ENCODE assay signal across 1 cellular context in the genomic region with DNA sequence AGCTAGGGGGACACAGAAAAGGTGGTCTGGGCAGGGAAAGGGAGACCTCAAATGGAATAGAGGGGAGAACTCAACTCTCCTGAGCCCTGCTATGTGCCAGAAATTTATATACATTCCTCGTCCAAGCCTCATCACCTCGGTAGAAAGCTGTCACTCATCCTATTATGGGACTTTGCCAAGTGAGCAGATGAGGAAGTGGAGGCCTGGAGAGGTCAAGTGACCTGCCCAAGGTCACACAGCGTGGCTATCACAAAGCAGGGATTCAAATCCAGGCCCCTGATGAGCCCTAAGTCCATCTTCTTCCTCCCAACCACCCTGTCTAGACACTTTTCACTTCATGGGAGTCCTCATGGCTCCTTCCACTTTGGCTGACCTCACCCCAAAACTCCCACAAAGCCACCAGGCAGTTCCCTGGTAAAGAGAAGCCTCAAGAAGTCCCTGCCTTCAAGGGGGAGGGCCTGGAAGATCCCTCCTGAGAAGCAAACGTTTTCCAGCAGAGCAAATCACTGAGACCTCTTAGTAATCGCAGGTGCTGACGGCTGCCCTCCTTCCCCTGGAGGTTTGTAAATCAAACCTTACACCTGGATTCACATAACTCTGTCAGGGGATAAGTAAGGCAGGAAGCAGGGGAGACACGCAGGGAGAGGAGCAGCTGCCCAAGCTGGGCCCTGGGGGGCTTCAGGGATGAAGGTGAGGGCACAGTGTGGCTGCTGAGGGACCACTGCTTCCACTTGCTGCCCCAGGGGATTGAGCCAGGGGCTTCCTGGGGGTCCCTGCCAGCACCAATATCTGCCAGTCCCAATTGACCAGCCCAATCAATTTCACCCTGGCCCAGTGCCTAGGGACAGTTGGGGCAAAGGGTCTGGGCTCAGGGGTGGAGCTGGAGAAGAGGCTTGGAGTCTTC.
TF ChIP-seq lines count a peak whose summit lies in the region.

No MANE protein-coding gene starts in this region.

TF ChIP-seq in H1, 55 proteins besides CTCF, POLR2A, EP300 and RAD21:
- TF ChIP-seq HDAC6 (IDR thresholded peaks at IDR 0.05; ENCODE audit: low read depth, low read length) (no peak), SRF (IDR thresholded peaks at IDR 0.05; ENCODE audit: low read depth, low read length) (no peak), SAP30 (IDR thresholded peaks at IDR 0.05; ENCODE audit: insufficient read depth, insufficient replicate concordance, low read length) (no peak), ASH2L (IDR thresholded peaks at IDR 0.05; ENCODE audit: low read length) (no peak), SP4 (IDR thresholded peaks at IDR 0.05; ENCODE audit: low read length) (no peak), SP2 (IDR thresholded peaks at IDR 0.05; ENCODE audit: low read length) (no peak), RXRA (IDR thresholded peaks at IDR 0.05; ENCODE audit: insufficient read depth, low read depth, low read length) (no peak), CBX8 (IDR thresholded peaks at IDR 0.05; ENCODE audit: borderline replicate concordance, low read depth, low read length) (no peak), KDM4A (IDR thresholded peaks at IDR 0.05; ENCODE audit: low read depth, low read length, severe bottlenecking) (no peak), POLR2AphosphoS5 (IDR thresholded peaks at IDR 0.05; ENCODE audit: low read depth, low read length) (no peak), RBBP5 (IDR thresholded peaks at IDR 0.05; ENCODE audit: borderline replicate concordance, low read depth, low read length) (no peak), TAF7 (optimal IDR thresholded peaks at IDR 0.05; ENCODE audit: borderline replicate concordance, low read depth, low read length) (no peak), TBP (IDR thresholded peaks at IDR 0.05; ENCODE audit: low read depth, low read length) (no peak), NRF1 (IDR thresholded peaks at IDR 0.05; ENCODE audit: low read depth, low read length) (no peak), GTF2F1 (IDR thresholded peaks at IDR 0.05; ENCODE audit: borderline replicate concordance, low read depth, low read length) (no peak), SIRT6 (IDR thresholded peaks at IDR 0.05; ENCODE audit: low read length) (no peak), POU5F1 (IDR thresholded peaks at IDR 0.05; ENCODE audit: low read depth, low read length) (no peak), JUN (IDR thresholded peaks at IDR 0.05; ENCODE audit: low read depth, low read length) (no peak)
- TF ChIP-seq, protein P1, sequence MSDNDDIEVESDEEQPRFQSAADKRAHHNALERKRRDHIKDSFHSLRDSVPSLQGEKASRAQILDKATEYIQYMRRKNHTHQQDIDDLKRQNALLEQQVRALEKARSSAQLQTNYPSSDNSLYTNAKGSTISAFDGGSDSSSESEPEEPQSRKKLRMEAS (IDR thresholded peaks at IDR 0.05) = no peak
- TF ChIP-seq, protein P2, sequence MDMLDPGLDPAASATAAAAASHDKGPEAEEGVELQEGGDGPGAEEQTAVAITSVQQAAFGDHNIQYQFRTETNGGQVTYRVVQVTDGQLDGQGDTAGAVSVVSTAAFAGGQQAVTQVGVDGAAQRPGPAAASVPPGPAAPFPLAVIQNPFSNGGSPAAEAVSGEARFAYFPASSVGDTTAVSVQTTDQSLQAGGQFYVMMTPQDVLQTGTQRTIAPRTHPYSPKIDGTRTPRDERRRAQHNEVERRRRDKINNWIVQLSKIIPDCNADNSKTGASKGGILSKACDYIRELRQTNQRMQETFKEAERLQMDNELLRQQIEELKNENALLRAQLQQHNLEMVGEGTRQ (IDR thresholded peaks at IDR 0.05; ENCODE audit: low read length) = no peak
